In genomic region chr16:73057369-73058210, GRCh38 we compare ENCODE assay signal across 8 cellular contexts. TPM values are rescaled to one million over a fixed set of nuclear protein-coding genes. Genes with fewer than 3 reads are reported as not detected.
DNase-seq lines count a peak whose midpoint lies in the region; ATAC-seq and TF ChIP-seq lines count a peak whose summit lies in the region.

No MANE protein-coding gene starts in this region.

- peaks cover 37% of the 10 kb centered on the region for H3K4me1 Mint-ChIP-seq in WTC11

- H3K4me3 Mint-ChIP-seq in WTC11: peak overlapping the region; percentile 85

- CTCF ChIA-PET in WTC11 (lab: Charles Lee): interaction anchor here (0.6 to 2.3 kb wide), 2 partner anchors 14 to 225 kb away, joined by 3 to 10 read pairs; no protein-coding TSS in a partner anchor

- H3K27me3 Mint-ChIP-seq in WTC11 (ENCODE audit: low read depth): peaks cover 38% of the 10 kb centered on the region

- DNase-seq in WTC11 (ENCODE audit: low spot score) (peak; percentile 42), cardiac muscle cell (ENCODE audit: low read depth in 1 of 2, low spot score in 1 of 2) (peak; percentile 58 to 61), retina (peak; percentile 75), COLO829 (ENCODE audit: low spot score) (no peak)
- no peak for DNase-seq in activated effector memory CD4-positive, alpha-beta T cell treated with Interleukin-2 at 50 U/mL for 16 hours

- H3K4me3 ChIP-seq in cardiac muscle cell: peak overlapping the region; percentile 99

- H3K36me3 Mint-ChIP-seq in WTC11: no peaks in the 10 kb centered on the region

- H3K9me3 ChIP-seq in cardiac muscle cell (ENCODE audit: low read depth): no peaks in the 10 kb centered on the region

- peaks cover 39% of the 10 kb centered on the region for H3K4me1 ChIP-seq in cardiac muscle cell (ENCODE audit: low read depth)

- H3K27ac Mint-ChIP-seq in WTC11: no peak overlapping the region

- H3K27ac ChIP-seq in C4-2B (peak overlapping the region; percentile 96), cardiac muscle cell (no peak overlapping the region)

- POLR2A ChIA-PET in WTC11 (lab: Charles Lee): no interaction called here

- TF ChIP-seq CTCF in C4-2B (conservative IDR thresholded peaks at IDR 0.05): peak; percentile 26
- TF ChIP-seq CTCF in WTC11 (IDR thresholded peaks at IDR 0.05): no peak
- peak; percentile 30 for TF ChIP-seq CTCF in cardiac muscle cell (IDR thresholded peaks at IDR 0.05; ENCODE audit: low read depth, low read length)

- H3K27me3 ChIP-seq in cardiac muscle cell: peaks cover 82% of the 10 kb centered on the region

- H3K36me3 ChIP-seq in cardiac muscle cell: no peaks in the 10 kb centered on the region

- peak; percentile 48 for ATAC-seq in GM19035 (IDR thresholded peaks at IDR 0.05; ENCODE audit: unreplicated experiment)
- peak; percentile 47 for ATAC-seq in HG03135 (IDR thresholded peaks at IDR 0.05; ENCODE audit: unreplicated experiment)
- ATAC-seq in WTC11: peak; percentile 14

- no peaks in the 10 kb centered on the region for H3K9me3 Mint-ChIP-seq in WTC11

TF ChIP-seq in WTC11, 78 proteins besides CTCF, POLR2A, EP300 and RAD21:
- 0 out of 2 replicates have a peak, but pooled peaks have one; percentile 35 for TF ChIP-seq ZNF423 (CRISPR knock-in tag; IDR thresholded peaks at IDR 0.05)
- TF ChIP-seq ZSCAN18 (CRISPR knock-in tag; IDR thresholded peaks at IDR 0.05): no peak

RNA-seq across cellular contexts. Expression of gene ZFHX3, which starts 9.7 kb away (rescaled TPM):
- total RNA-seq in WTC11 (2021) (2.7 to 5.7 TPM (median 3.1 TPM) in 3 replicates), cardiac muscle cell (6.6 and 12.2 TPM in 2 replicates)
- 6.7 and 8.4 TPM in 2 replicates for polyA plus RNA-seq in cardiac muscle cell

Comparison
In these comparisons a context has a peak if more than half of its experiments do, and no peak if none do; other contexts are left out.
1. DNase-seq: peak in WTC11 (single experiment), cardiac muscle cell (2 of 2) and retina (single experiment); none in activated effector memory CD4-positive, alpha-beta T cell treated with Interleukin-2 at 50 U/mL for 16 hours (single experiment) and COLO829 (single experiment).
2. Peak in every context shown above with its lines, with median percentiles within 50 percentile points of each other: ATAC-seq.